ENCODE assay signal across 2 cellular contexts in genomic region chr1:24311731-24312130, GRCh38.
TF ChIP-seq lines count a peak whose summit lies in the region.

No MANE protein-coding gene starts in this region.

TF ChIP-seq in A549, 52 proteins besides CTCF, POLR2A, EP300 and RAD21:
- TF ChIP-seq NR3C1 (IDR thresholded peaks at IDR 0.05) (no peak), HOXA7 (CRISPR knock-in tag; IDR thresholded peaks at IDR 0.05) (no peak), CHD2 (IDR thresholded peaks at IDR 0.05; ENCODE audit: low read length, partially characterized antibody) (no peak), KDM5A (IDR thresholded peaks at IDR 0.05) (no peak), HOXB5 (CRISPR knock-in tag; IDR thresholded peaks at IDR 0.05) (no peak), HDAC2 (IDR thresholded peaks at IDR 0.05) (no peak), BHLHE40 (IDR thresholded peaks at IDR 0.05; ENCODE audit: low read depth, low read length) (no peak), NPAS2 (CRISPR knock-in tag; IDR thresholded peaks at IDR 0.05; ENCODE audit: borderline replicate concordance) (no peak), ZSCAN20 (CRISPR knock-in tag; IDR thresholded peaks at IDR 0.05) (no peak), CBX2 (IDR thresholded peaks at IDR 0.05; ENCODE audit: borderline replicate concordance, low read depth) (no peak), HMGXB4 (CRISPR knock-in tag; IDR thresholded peaks at IDR 0.05; ENCODE audit: borderline replicate concordance) (no peak), USF2 (IDR thresholded peaks at IDR 0.05) (no peak), RNF2 (IDR thresholded peaks at IDR 0.05; ENCODE audit: borderline replicate concordance, low read depth) (no peak)

TF ChIP-seq in H1, 55 proteins besides CTCF, POLR2A, EP300 and RAD21:
- TF ChIP-seq SUZ12 (IDR thresholded peaks at IDR 0.05; ENCODE audit: low read length) (no peak), JUND (IDR thresholded peaks at IDR 0.05; ENCODE audit: low read length) (no peak), TCF12 (IDR thresholded peaks at IDR 0.05; ENCODE audit: low read depth, low read length) (peak; percentile 57; the same call in 1 of the 2 replicates)
